28 cellular contexts compared by ENCODE assay signal in the genomic region with DNA sequence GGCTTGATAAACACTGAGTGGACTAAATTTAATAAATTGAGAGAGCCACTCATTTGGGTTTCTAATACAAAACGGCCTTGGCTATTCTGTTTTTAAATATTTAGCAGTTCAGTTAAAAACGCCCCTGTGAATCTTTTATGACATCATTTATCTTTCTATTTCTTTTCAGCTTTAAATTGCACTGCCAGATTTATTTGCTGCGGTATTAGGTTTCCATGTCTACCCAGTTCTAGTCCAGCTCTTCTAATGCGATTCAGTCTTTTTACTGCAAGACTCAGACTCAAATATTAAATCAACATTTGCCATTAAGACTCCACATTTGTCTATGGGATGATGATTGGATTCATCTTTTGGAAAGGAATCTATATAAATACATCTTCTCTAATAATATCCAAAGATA.
"Had no signal": no experiment of that assay in that cellular context is flagged by ENCODE, and none has a peak within 500 bp of the region (broad histone marks: within the 10 kb centered on the region; RNA-seq: fewer than 3 reads in every experiment).

No MANE protein-coding gene starts in this region.

- H2AFZ ChIP-seq: parathyroid adenoma had no signal

- H3K79me2 ChIP-seq: parathyroid adenoma had no signal

- H3K4me3 ChIP-seq: ovary, psoas muscle, right lobe of liver, sigmoid colon, stomach, thoracic aorta, thyroid gland, tibial nerve, upper lobe of left lung, vagina had no signal

- H3K9ac ChIP-seq: parathyroid adenoma had no signal

- H3K27ac ChIP-seq: ovary, parathyroid adenoma, psoas muscle, right lobe of liver, sigmoid colon, stomach, thoracic aorta, thyroid gland, tibial nerve, upper lobe of left lung, vagina had no signal

- H3K9me3 Mint-ChIP-seq: stimulated activated naive CD8-positive, alpha-beta T cell treated with anti-CD3 and anti-CD28 coated beads, Interleukin-15, Interleukin-2, amounts not matched to agents 100 ng/mL and 50 ng/mL, for 24 hours had no signal

- H3K36me3 ChIP-seq: ovary, right lobe of liver, sigmoid colon, stomach, thoracic aorta, thyroid gland, tibial nerve, upper lobe of left lung, vagina had no signal

- H3K27me3 ChIP-seq: ovary, right lobe of liver, sigmoid colon, stomach, thyroid gland, tibial nerve, upper lobe of left lung, vagina had no signal

- H3K36me3 Mint-ChIP-seq: naive thymus-derived CD8-positive, alpha-beta T cell; natural killer cell treated with Interleukin-12 subunit alpha and Interleukin-12 subunit beta and Interleukin-15 and Interleukin-18, amount 100 ng/mL, for 72 hours; stimulated activated effector memory CD8-positive, alpha-beta T cell treated with anti-CD3 and anti-CD28 coated beads, Interleukin-12 subunit alpha, Interleukin-12 subunit beta, amount 100 ng/mL, for 72 hours; stimulated activated naive B cell treated with anti-CD40 and anti-IgM and Interleukin-4, amounts not matched to agents 10 μg/mL and 1 μg/mL and 100 μg/mL, for 72 hours had no signal

- H3K4me3 Mint-ChIP-seq: naive thymus-derived CD8-positive, alpha-beta T cell; natural killer cell treated with Interleukin-12 subunit alpha and Interleukin-12 subunit beta and Interleukin-15 and Interleukin-18, amount 100 ng/mL, for 72 hours; neural crest cell; stimulated activated effector memory CD8-positive, alpha-beta T cell treated with anti-CD3 and anti-CD28 coated beads, Interleukin-12 subunit alpha, Interleukin-12 subunit beta, amount 100 ng/mL, for 72 hours; stimulated activated naive B cell treated with anti-CD40 and anti-IgM and Interleukin-4, amounts not matched to agents 10 μg/mL and 1 μg/mL and 100 μg/mL, for 72 hours; stimulated activated naive CD8-positive, alpha-beta T cell treated with anti-CD3 and anti-CD28 coated beads, Interleukin-15, Interleukin-2, amounts not matched to agents 100 ng/mL and 50 ng/mL, for 24 hours had no signal

- H3K4me1 ChIP-seq: parathyroid adenoma, psoas muscle, right lobe of liver, sigmoid colon, stomach, thyroid gland, tibial nerve, upper lobe of left lung, vagina had no signal

- H3K27ac Mint-ChIP-seq: naive thymus-derived CD8-positive, alpha-beta T cell; natural killer cell treated with Interleukin-12 subunit alpha and Interleukin-12 subunit beta and Interleukin-15 and Interleukin-18, amount 100 ng/mL, for 72 hours; progenitor cell of endocrine pancreas; stimulated activated effector memory CD8-positive, alpha-beta T cell treated with anti-CD3 and anti-CD28 coated beads, Interleukin-12 subunit alpha, Interleukin-12 subunit beta, amount 100 ng/mL, for 72 hours; stimulated activated naive B cell treated with anti-CD40 and anti-IgM and Interleukin-4, amounts not matched to agents 10 μg/mL and 1 μg/mL and 100 μg/mL, for 72 hours; stimulated activated naive CD8-positive, alpha-beta T cell treated with anti-CD3 and anti-CD28 coated beads, Interleukin-15, Interleukin-2, amounts not matched to agents 100 ng/mL and 50 ng/mL, for 24 hours had no signal

- DNase-seq: naive thymus-derived CD8-positive, alpha-beta T cell; occipital lobe; ovary; posterior cingulate gyrus; psoas muscle; right cardiac atrium; right lobe of liver; sigmoid colon; small intestine; stimulated activated CD4-positive, alpha-beta T cell treated with anti-CD3 and anti-CD28 coated beads, Interleukin-15, amount 100 ng/mL, for 24 hours; stimulated activated CD4-positive, alpha-beta T cell treated with anti-CD3 and anti-CD28 coated beads, Interleukin-2, amount 100 ng/mL, for 24 hours; stimulated activated CD4-positive, alpha-beta T cell treated with anti-CD3 and anti-CD28 coated beads, Interleukin-2, amount 100 ng/mL, for 48 hours; stimulated activated CD4-positive, alpha-beta T cell treated with anti-CD3 and anti-CD28 coated beads, Interleukin-4, amount 100 ng/mL, for 24 hours; stimulated activated naive B cell treated with anti-CD40 and anti-IgM and Interleukin-4, amounts not matched to agents 10 μg/mL and 1 μg/mL and 100 μg/mL, for 72 hours; stimulated activated naive CD4-positive, alpha-beta T cell treated with Interleukin-2 at 50 U/mL for 16 hours; stomach; thyroid gland; trophoblast cell; upper lobe of left lung had no signal

- H3K9me3 ChIP-seq: ovary, psoas muscle, right lobe of liver, stomach, thoracic aorta, thyroid gland, tibial nerve, upper lobe of left lung, vagina had no signal

- H3K27me3 Mint-ChIP-seq: naive thymus-derived CD8-positive, alpha-beta T cell; natural killer cell treated with Interleukin-12 subunit alpha and Interleukin-12 subunit beta and Interleukin-15 and Interleukin-18, amount 100 ng/mL, for 72 hours; progenitor cell of endocrine pancreas; stimulated activated naive B cell treated with anti-CD40 and anti-IgM and Interleukin-4, amounts not matched to agents 10 μg/mL and 1 μg/mL and 100 μg/mL, for 72 hours; stimulated activated naive CD8-positive, alpha-beta T cell treated with anti-CD3 and anti-CD28 coated beads, Interleukin-15, Interleukin-2, amounts not matched to agents 100 ng/mL and 50 ng/mL, for 24 hours had no signal

- H3K4me1 Mint-ChIP-seq: stimulated activated effector memory CD8-positive, alpha-beta T cell treated with anti-CD3 and anti-CD28 coated beads, Interleukin-12 subunit alpha, Interleukin-12 subunit beta, amount 100 ng/mL, for 72 hours; stimulated activated naive B cell treated with anti-CD40 and anti-IgM and Interleukin-4, amounts not matched to agents 10 μg/mL and 1 μg/mL and 100 μg/mL, for 72 hours had no signal
